Comparison of ENCODE assay signal across 9 cellular contexts in genomic region chr6:30881987-30882763, GRCh38. TPM values are rescaled to one million over a fixed set of nuclear protein-coding genes. Genes with fewer than 3 reads are reported as not detected.
A peak's percentile ranks its signal among the peaks of the same experiment; 100 is the strongest.
DNase-seq lines count a peak whose midpoint lies in the region; ATAC-seq and TF ChIP-seq lines count a peak whose summit lies in the region.
"Had no signal": no experiment of that assay in that cellular context is flagged by ENCODE, and none has a peak within 500 bp of the region (broad histone marks: within the 10 kb centered on the region; RNA-seq: fewer than 3 reads in every experiment).

No MANE protein-coding gene starts in this region.

- no peaks in the 10 kb centered on the region for H3K9me3 ChIP-seq in Panc1 (ENCODE audit: control insufficient read depth, insufficient read depth, low read depth, low read length)
- H3K9me3 ChIP-seq in ovary = no peaks in the 10 kb centered on the region

- no peak for TF ChIP-seq EP300 in ovary (IDR thresholded peaks at IDR 0.05)

- H3K27ac ChIP-seq in Panc1 (ENCODE audit: low read length) = peak overlapping the region; percentile 55
- peak overlapping the region; percentile 87 to 97 for H3K27ac ChIP-seq in ovary

- H3K4me3 ChIP-seq in Panc1 (ENCODE audit: low read depth in 2 of 2, low read length in 2 of 2) = no peak overlapping the region
- no peak overlapping the region for H3K4me3 ChIP-seq in fibroblast of villous mesenchyme (ENCODE audit: low read depth, low read length)
- no peak overlapping the region for H3K4me3 ChIP-seq in ovary

- 28 to 31% (median 30%) methylated on average over 15 of the region's 15 CpGs for WGBS in ovary, 3 donors

- no peak for TF ChIP-seq POLR2A in ovary (IDR thresholded peaks at IDR 0.05)

- H3K4me1 ChIP-seq in Panc1 (ENCODE audit: control insufficient read depth, insufficient read depth, low read length) = peaks cover 48% of the 10 kb centered on the region
- H3K4me1 ChIP-seq in ovary (ENCODE audit: insufficient read depth) = peaks cover 18% of the 10 kb centered on the region

- H3K36me3 ChIP-seq in Panc1 (ENCODE audit: control insufficient read depth, insufficient read depth, low read length) (no peaks in the 10 kb centered on the region), ovary (no peaks in the 10 kb centered on the region)

- H3K27me3 ChIP-seq in Panc1 (ENCODE audit: control insufficient read depth, insufficient read depth, low read length) = no peaks in the 10 kb centered on the region
- no peaks in the 10 kb centered on the region for H3K27me3 ChIP-seq in ovary

- intact Hi-C loops in Panc1 (cut with micrococcal nuclease; ENCODE audit: unreplicated experiment) (no loop called here), ovary (cut with DNase I) (loop anchor here in 3 of 4 donors (5.0 to 10.0 kb wide), 3 partner anchors 137 to 197 kb away; partner anchors contain the start of genes FLOT1 (in 3 of the 3), IER3 (in 3 of the 3) and PPP1R18 (in 2 of the 3))

- TF ChIP-seq CTCF in Panc1 (IDR thresholded peaks at IDR 0.05) (no peak), fibroblast of villous mesenchyme (IDR thresholded peaks at IDR 0.05; ENCODE audit: insufficient read depth, low read depth, low read length) (no peak), ovary (IDR thresholded peaks at IDR 0.05) (no peak)

- CTCF ChIA-PET in Panc1 (lab: Charles Lee) = interaction anchor here (0.5 to 1.3 kb wide), 5 partner anchors 12 to 265 kb away, joined by 3 to 4 read pairs (median 3); no protein-coding TSS in a partner anchor

- no TSS peak for BruUV-seq in Panc1 (replicated peaks; lab: Mats Ljungman, UMichigan)

- ATAC-seq in Panc1 (no peak), GM18868 (IDR thresholded peaks at IDR 0.05; ENCODE audit: unreplicated experiment) (no peak), HG03159 (IDR thresholded peaks at IDR 0.05; ENCODE audit: unreplicated experiment) (no peak)

- in situ Hi-C loops in Panc1 (cut with HindIII; ENCODE audit: low pct_unique_long_range_greater_than_20kb, low sequenced_read_pairs) = no loop called here

- peak; percentile 87 for DNase-seq in DMS 273 (lab: John Stamatoyannopoulos, UW; ENCODE audit: unreplicated experiment)
- no peak for DNase-seq in Panc1 (ENCODE audit: low read depth, low spot score)
- peak; percentile 57 for DNase-seq in fibroblast of villous mesenchyme (ENCODE audit: low read depth)
- DNase-seq in ovary = peak in 4 of 5 donors; percentile 51 to 59 (median 57)
- DNase-seq in DMS153 treated with DMSO at 0.1 percent for 48 hours (lab: John Stamatoyannopoulos, UW; ENCODE audit: unreplicated experiment) = no peak
- DNase-seq in ecto neural progenitor cell (ENCODE audit: low spot score) = no peak
- DNase-seq: KBM-7 had no signal

- POLR2A ChIA-PET in Panc1 (lab: Charles Lee) = interaction anchor here (0.5 to 1.1 kb wide), 3 partner anchors 31 to 42 kb away, joined by 3 to 4 read pairs (median 4); partner anchors contain the start of gene VARS2

RNA-seq across cellular contexts. Expression of gene DDR1, which starts 2.1 kb away (rescaled TPM):
- total RNA-seq in Panc1 (2021; ENCODE audit: unreplicated experiment) (95.2 TPM), fibroblast of villous mesenchyme (19.3 and 32.4 TPM in 2 replicates), ovary (100 to 1,000 TPM in 2 of 7 donors, 10 to 100 TPM in 5; 20.1 to 116 (median 83.7) TPM)
- 139 TPM for polyA plus RNA-seq in Panc1 (2012; ENCODE audit: insufficient read length)
- 10 to 100 TPM; 21.7 to 35.4 TPM for polyA plus RNA-seq in ovary

RNA-seq across cellular contexts. Expression of gene GTF2H4, which starts 25.8 kb away (rescaled TPM):
- total RNA-seq in Panc1 (2021; ENCODE audit: unreplicated experiment) = 27.5 TPM
- 24.5 TPM for polyA plus RNA-seq in Panc1 (2012; ENCODE audit: insufficient read length)
- 9.3 and 14.7 TPM in 2 replicates for total RNA-seq in fibroblast of villous mesenchyme
- total RNA-seq in ovary = 10 to 100 TPM in 6 of 7 donors, 1 to 10 TPM in 1; 5.6 to 43.9 (median 25.7) TPM
- 10 to 100 TPM; 22.0 to 24.5 TPM for polyA plus RNA-seq in ovary

RNA-seq across cellular contexts. Expression of gene VARS2, which starts 31.9 kb away (rescaled TPM):
- 42.7 TPM for total RNA-seq in Panc1 (2021; ENCODE audit: unreplicated experiment)
- 32.4 TPM for polyA plus RNA-seq in Panc1 (2012; ENCODE audit: insufficient read length)
- 15.1 and 17.3 TPM in 2 replicates for total RNA-seq in fibroblast of villous mesenchyme
- 10 to 100 TPM in 6 of 7 donors, 1 to 10 TPM in 1; 6.7 to 32.3 (median 19.8) TPM for total RNA-seq in ovary
- 10 to 100 TPM; 17.0 to 23.4 TPM for polyA plus RNA-seq in ovary

RNA-seq across cellular contexts. Expression of gene SFTA2, which starts 49.8 kb away (rescaled TPM):
- total RNA-seq in Panc1 (2021; ENCODE audit: unreplicated experiment) (not detected), fibroblast of villous mesenchyme (not detected in 2 replicates), ovary (1 to 10 TPM in 1 of 7 donors, under 1 TPM in 2, not detected in 4; 0.80 to 3.1 (median 0.82) TPM)
- polyA plus RNA-seq in Panc1 (2012; ENCODE audit: insufficient read length) = not detected
- not detected for polyA plus RNA-seq in ovary

RNA-seq across cellular contexts. Expression of gene MUCL3, which starts 58.6 kb away (rescaled TPM):
- total RNA-seq in Panc1 (2021; ENCODE audit: unreplicated experiment) = not detected
- polyA plus RNA-seq in Panc1 (2012; ENCODE audit: insufficient read length) = not detected
- not detected in 2 replicates for total RNA-seq in fibroblast of villous mesenchyme
- total RNA-seq in ovary = under 1 TPM in 1 of 7 donors, not detected in 6; under 0.01 TPM
- not detected for polyA plus RNA-seq in ovary

Comparison
In these comparisons a context has a peak if more than half of its experiments do, and no peak if none do; other contexts are left out.
1. DNase-seq: peak in DMS 273 (single experiment), fibroblast of villous mesenchyme (single experiment) and ovary (4 of 5); none in Panc1 (single experiment), DMS153 treated with DMSO at 0.1 percent for 48 hours (single experiment) and ecto neural progenitor cell (single experiment).